In genomic region chrX:74419861-74420193, GRCh38 we compare ENCODE assay signal across 1 cellular context.
TF ChIP-seq lines count a peak whose summit lies in the region.

No MANE protein-coding gene starts in this region.

TF ChIP-seq in H1, 55 proteins besides CTCF, POLR2A, EP300 and RAD21 (continued from another document):
- TF ChIP-seq TCF12 (IDR thresholded peaks at IDR 0.05; ENCODE audit: low read depth, low read length): no peak
- TF ChIP-seq CBX8 (IDR thresholded peaks at IDR 0.05; ENCODE audit: borderline replicate concordance, low read depth, low read length): no peak
- TF ChIP-seq MAFK (IDR thresholded peaks at IDR 0.05; ENCODE audit: low read depth, low read length): no peak
- TF ChIP-seq YY1 (IDR thresholded peaks at IDR 0.05; ENCODE audit: low read depth, low read length): no peak
- TF ChIP-seq FOSL1 (IDR thresholded peaks at IDR 0.05; ENCODE audit: insufficient read depth, low read depth, low read length): no peak
